ENCODE assay signal across 14 cellular contexts in the genomic region with DNA sequence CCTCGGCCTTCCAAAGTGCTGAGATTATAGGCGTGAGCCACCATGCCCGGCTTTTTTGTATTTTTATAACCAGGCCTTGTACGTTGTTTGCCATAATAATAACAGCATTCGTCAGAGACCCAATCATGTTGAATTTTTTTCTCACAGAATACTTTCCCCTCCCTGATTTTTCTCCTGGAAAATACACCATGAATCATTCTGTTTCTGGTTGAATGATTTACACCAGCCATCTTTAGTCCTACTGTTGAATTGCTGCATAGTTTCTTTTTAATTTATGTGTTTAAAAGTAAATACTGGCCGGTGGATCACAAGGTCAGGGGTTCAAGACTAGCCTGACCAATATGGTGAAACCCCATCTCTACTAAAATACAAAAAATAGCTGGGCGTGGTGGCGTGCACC. TPM values are rescaled to one million over a fixed set of nuclear protein-coding genes. Genes with fewer than 3 reads are reported as not detected.
DNase-seq lines count a peak whose midpoint lies in the region; ATAC-seq lines count a peak whose summit lies in the region.
"Had no signal": no experiment of that assay in that cellular context is flagged by ENCODE, and none has a peak within 500 bp of the region (broad histone marks: within the 10 kb centered on the region; RNA-seq: fewer than 3 reads in every experiment).

No MANE protein-coding gene starts in this region.

- H3K36me3 Mint-ChIP-seq in activated naive CD8-positive, alpha-beta T cell = peaks cover 8% of the 10 kb centered on the region
- peaks cover 47% of the 10 kb centered on the region for H3K36me3 Mint-ChIP-seq in activated naive CD8-positive, alpha-beta T cell treated with anti-CD3 and anti-CD28 coated beads, Interleukin-2, amount 50 U/mL, for 24 hours (ENCODE audit: low read depth)
- H3K36me3 Mint-ChIP-seq in T-helper 17 cell (ENCODE audit: low read depth) = peaks cover 9% of the 10 kb centered on the region

- H3K4me1 Mint-ChIP-seq in activated naive CD8-positive, alpha-beta T cell (ENCODE audit: low read depth) = peaks cover 61% of the 10 kb centered on the region
- peaks cover 69% of the 10 kb centered on the region for H3K4me1 Mint-ChIP-seq in activated naive CD8-positive, alpha-beta T cell treated with anti-CD3 and anti-CD28 coated beads, Interleukin-2, amount 50 U/mL, for 24 hours
- peaks cover 48% of the 10 kb centered on the region for H3K4me1 Mint-ChIP-seq in T-helper 17 cell
- peaks cover 63% of the 10 kb centered on the region for H3K4me1 Mint-ChIP-seq in stimulated activated naive CD8-positive, alpha-beta T cell treated with anti-CD3 and anti-CD28 coated beads, Interleukin-15, amount 100 ng/mL, for 72 hours

- H3K27me3 Mint-ChIP-seq in activated naive CD8-positive, alpha-beta T cell = no peaks in the 10 kb centered on the region
- H3K27me3 Mint-ChIP-seq in activated naive CD8-positive, alpha-beta T cell treated with anti-CD3 and anti-CD28 coated beads, Interleukin-2, amount 50 U/mL, for 24 hours = no peaks in the 10 kb centered on the region
- no peaks in the 10 kb centered on the region for H3K27me3 Mint-ChIP-seq in T-helper 17 cell
- no peaks in the 10 kb centered on the region for H3K27me3 Mint-ChIP-seq in stimulated activated naive CD8-positive, alpha-beta T cell treated with anti-CD3 and anti-CD28 coated beads, Interleukin-15, amount 100 ng/mL, for 72 hours

- H3K9me3 ChIP-seq in T-helper 17 cell (ENCODE audit: control insufficient read depth, low read length, poor library complexity, severe bottlenecking) = no peaks in the 10 kb centered on the region

- peak overlapping the region; percentile 98 for H3K4me3 Mint-ChIP-seq in activated naive CD8-positive, alpha-beta T cell
- H3K4me3 Mint-ChIP-seq in activated naive CD8-positive, alpha-beta T cell treated with anti-CD3 and anti-CD28 coated beads, Interleukin-2, amount 50 U/mL, for 24 hours = no peak overlapping the region
- peak overlapping the region; percentile 73 for H3K4me3 Mint-ChIP-seq in T-helper 17 cell
- H3K4me3 Mint-ChIP-seq in stimulated activated naive CD8-positive, alpha-beta T cell treated with anti-CD3 and anti-CD28 coated beads, Interleukin-15, amount 100 ng/mL, for 72 hours = peak overlapping the region; percentile 36 to 57
- H3K4me3 Mint-ChIP-seq: WTC11 had no signal

- DNase-seq in activated naive CD8-positive, alpha-beta T cell treated with anti-CD3 and anti-CD28 coated beads, Interleukin-2, amount 50 U/mL, for 24 hours = no peak
- DNase-seq in T-helper 17 cell (no peak), kidney glomerular epithelial cell (lab: John Stamatoyannopoulos, UW) (peak; percentile 60), epidermal melanocyte (ENCODE audit: insufficient read length, low spot score) (no peak), hypothalamus (lab: John Stamatoyannopoulos, UW) (no peak)
- no peak for DNase-seq in stimulated activated naive CD8-positive, alpha-beta T cell treated with anti-CD3 and anti-CD28 coated beads, Interleukin-15, amount 100 ng/mL, for 72 hours
- DNase-seq in activated CD4-positive, CD25-positive, alpha-beta regulatory T cell treated with anti-CD3 and anti-CD28 coated beads, Interleukin-2, amount 50 U/mL, for 72 hours = no peak
- DNase-seq: effector CD8-positive, alpha-beta T cell; NCI-H1417; NCI-H446 treated with DMSO at 0.1 percent for 48 hours; occipital lobe; OCI-M1 had no signal

- ATAC-seq in activated naive CD8-positive, alpha-beta T cell treated with anti-CD3 and anti-CD28 coated beads, Interleukin-2, amount 50 U/mL, for 24 hours = no peak
- ATAC-seq in T-helper 17 cell = no peak
- no peak for ATAC-seq in stimulated activated naive CD8-positive, alpha-beta T cell treated with anti-CD3 and anti-CD28 coated beads, Interleukin-15, amount 100 ng/mL, for 72 hours
- ATAC-seq: WTC11 had no signal

- no peaks in the 10 kb centered on the region for H3K9me3 Mint-ChIP-seq in activated naive CD8-positive, alpha-beta T cell (ENCODE audit: low read depth)
- no peaks in the 10 kb centered on the region for H3K9me3 Mint-ChIP-seq in activated naive CD8-positive, alpha-beta T cell treated with anti-CD3 and anti-CD28 coated beads, Interleukin-2, amount 50 U/mL, for 24 hours
- no peaks in the 10 kb centered on the region for H3K9me3 Mint-ChIP-seq in stimulated activated naive CD8-positive, alpha-beta T cell treated with anti-CD3 and anti-CD28 coated beads, Interleukin-15, amount 100 ng/mL, for 72 hours
- H3K9me3 Mint-ChIP-seq: WTC11 had no signal

- peak overlapping the region; percentile 72 for H3K27ac Mint-ChIP-seq in activated naive CD8-positive, alpha-beta T cell
- no peak overlapping the region for H3K27ac Mint-ChIP-seq in activated naive CD8-positive, alpha-beta T cell treated with anti-CD3 and anti-CD28 coated beads, Interleukin-2, amount 50 U/mL, for 24 hours
- H3K27ac Mint-ChIP-seq in T-helper 17 cell = peak overlapping the region; percentile 81
- no peak overlapping the region for H3K27ac Mint-ChIP-seq in stimulated activated naive CD8-positive, alpha-beta T cell treated with anti-CD3 and anti-CD28 coated beads, Interleukin-15, amount 100 ng/mL, for 72 hours

RNA-seq across cellular contexts. Expression of a gene that starts 3.5 kb away (rescaled TPM):
- total RNA-seq in T-helper 17 cell = 100 to 1,000 TPM; 109 to 111 TPM

RNA-seq across cellular contexts. Expression of a gene that starts 11.5 kb away (rescaled TPM):
- total RNA-seq in T-helper 17 cell = 10 to 100 TPM in 1 of 2 donors, 1 to 10 TPM in 1; 1.1 to 36.8 TPM

Comparison
In these comparisons a context has a peak if more than half of its experiments do, and no peak if none do; other contexts are left out.
1. H3K27ac Mint-ChIP-seq: peak in activated naive CD8-positive, alpha-beta T cell (single experiment) and T-helper 17 cell (single experiment); none in activated naive CD8-positive, alpha-beta T cell treated with anti-CD3 and anti-CD28 coated beads, Interleukin-2, amount 50 U/mL, for 24 hours (single experiment) and stimulated activated naive CD8-positive, alpha-beta T cell treated with anti-CD3 and anti-CD28 coated beads, Interleukin-15, amount 100 ng/mL, for 72 hours (0 of 2).